17 cellular contexts compared by ENCODE assay signal in the genomic region with DNA sequence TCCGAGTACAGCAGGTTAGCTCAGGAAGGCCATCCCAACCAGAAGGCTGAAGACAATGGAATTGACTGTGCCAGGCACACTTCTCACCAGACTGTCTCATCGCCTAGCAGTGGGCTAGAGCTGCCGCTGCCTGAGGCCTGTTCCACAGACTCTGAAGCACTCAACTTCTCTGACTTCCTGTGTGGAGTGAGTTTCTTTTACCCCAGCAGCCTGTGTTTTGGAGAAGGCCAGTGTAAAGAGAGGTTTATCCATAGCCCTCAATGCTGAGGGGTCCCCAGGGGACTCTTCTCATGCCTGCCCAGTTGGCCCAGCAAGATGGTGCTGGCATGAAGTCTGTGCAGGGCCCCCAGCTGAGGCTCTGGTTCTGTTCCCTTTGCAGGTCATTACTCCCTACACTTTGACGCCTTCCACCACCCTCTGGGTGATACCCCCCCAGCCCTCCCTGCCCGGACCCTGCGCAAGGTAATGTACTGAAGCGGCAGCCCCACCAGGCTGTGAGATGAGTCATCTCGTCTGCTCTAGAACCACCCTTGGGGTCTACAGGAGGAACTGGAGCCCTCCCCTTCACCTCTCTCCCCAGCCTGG.
"Had no signal": no experiment of that assay in that cellular context is flagged by ENCODE, and none has a peak within 500 bp of the region (broad histone marks: within the 10 kb centered on the region; RNA-seq: fewer than 3 reads in every experiment).

No MANE protein-coding gene starts in this region.

- H3K27ac Mint-ChIP-seq: nephron progenitor cell; stimulated activated memory B cell treated with anti-CD40 and anti-IgM and Interleukin-4, amounts not matched to agents 10 μg/mL and 1 μg/mL and 100 μg/mL, for 72 hours had no signal

- ATAC-seq: activated T-helper 17 cell treated with anti-CD3 and anti-CD28 coated beads, Interleukin-2, amount 50 U/mL, for 72 hours; left lobe of liver; stimulated activated memory B cell treated with anti-CD40 and anti-IgM and Interleukin-4, amounts not matched to agents 10 μg/mL and 1 μg/mL and 100 μg/mL, for 72 hours had no signal

- H3K36me3 Mint-ChIP-seq: stimulated activated memory B cell treated with anti-CD40 and anti-IgM and Interleukin-4, amounts not matched to agents 10 μg/mL and 1 μg/mL and 100 μg/mL, for 72 hours had no signal

- H3K4me1 Mint-ChIP-seq: activated T-helper 17 cell treated with anti-CD3 and anti-CD28 coated beads, Interleukin-2, amount 50 U/mL, for 72 hours had no signal

- H3K27me3 Mint-ChIP-seq: activated T-helper 17 cell treated with anti-CD3 and anti-CD28 coated beads, Interleukin-2, amount 50 U/mL, for 72 hours had no signal

- H3K4me3 Mint-ChIP-seq: activated T-helper 17 cell treated with anti-CD3 and anti-CD28 coated beads, Interleukin-2, amount 50 U/mL, for 72 hours; nephron progenitor cell; stimulated activated memory B cell treated with anti-CD40 and anti-IgM and Interleukin-4, amounts not matched to agents 10 μg/mL and 1 μg/mL and 100 μg/mL, for 72 hours had no signal

- H3K9me3 Mint-ChIP-seq: activated T-helper 17 cell treated with anti-CD3 and anti-CD28 coated beads, Interleukin-2, amount 50 U/mL, for 72 hours; nephron progenitor cell; stimulated activated memory B cell treated with anti-CD40 and anti-IgM and Interleukin-4, amounts not matched to agents 10 μg/mL and 1 μg/mL and 100 μg/mL, for 72 hours had no signal

- DNase-seq: activated CD4-positive, alpha-beta T cell treated with anti-CD3 and anti-CD28 coated beads, Interleukin-2, amount 50 U/mL, for 1 hour; activated naive CD4-positive, alpha-beta T cell; brain microvascular endothelial cell; erythroblast; foreskin melanocyte; hypothalamus; islet precursor cell; midbrain; nephron progenitor cell; occipital lobe; posterior cingulate gyrus; retina; stimulated activated CD4-positive, alpha-beta T cell treated with anti-CD3 and anti-CD28 coated beads, Interleukin-4, amount 100 ng/mL, for 4 hours; T-helper 2 cell had no signal
